ENCODE assay signal across 9 cellular contexts in genomic region chr3:172580680-172581079, GRCh38. TPM values are rescaled to one million over a fixed set of nuclear protein-coding genes. Genes with fewer than 3 reads are reported as not detected.
DNase-seq lines count a peak whose midpoint lies in the region; ATAC-seq and TF ChIP-seq lines count a peak whose summit lies in the region.
"Had no signal": no experiment of that assay in that cellular context is flagged by ENCODE, and none has a peak within 500 bp of the region (broad histone marks: within the 10 kb centered on the region; RNA-seq: fewer than 3 reads in every experiment).

No MANE protein-coding gene starts in this region.

- peak; percentile 44 for ATAC-seq in activated CD8-positive, alpha-beta memory T cell treated with anti-CD3 and anti-CD28 coated beads, Interleukin-2, amount 10 ng/mL, durations not matched to agents 7 days and 5 days
- peak; percentile 87 for ATAC-seq in HG02870 (IDR thresholded peaks at IDR 0.05; ENCODE audit: unreplicated experiment)
- ATAC-seq: esophagus mucosa had no signal

- peaks cover 2% of the 10 kb centered on the region for H3K9me3 Mint-ChIP-seq in activated CD8-positive, alpha-beta memory T cell treated with anti-CD3 and anti-CD28 coated beads, Interleukin-2, amount 10 ng/mL, durations not matched to agents 7 days and 5 days (ENCODE audit: low read depth)
- peaks cover 20% of the 10 kb centered on the region for H3K9me3 Mint-ChIP-seq in T-helper 1 cell treated with Interleukin-12 subunit alpha and Interleukin-12 subunit beta and Interleukin-4 antibody, amounts not matched to agents 30 μg/mL and 1 μg/mL, for 36 hours

- peaks cover 48% of the 10 kb centered on the region for H3K36me3 Mint-ChIP-seq in activated CD8-positive, alpha-beta memory T cell treated with anti-CD3 and anti-CD28 coated beads, Interleukin-2, amount 10 ng/mL, durations not matched to agents 7 days and 5 days
- H3K36me3 Mint-ChIP-seq in T-helper 1 cell treated with Interleukin-12 subunit alpha and Interleukin-12 subunit beta and Interleukin-4 antibody, amounts not matched to agents 30 μg/mL and 1 μg/mL, for 36 hours (ENCODE audit: low read depth): peaks cover 25% of the 10 kb centered on the region

- 89% methylated on average over 1 of the region's 1 CpG for WGBS in smooth muscle cell (ENCODE audit: low lambda C conversion rate)

- H3K4me1 Mint-ChIP-seq in activated CD8-positive, alpha-beta memory T cell treated with anti-CD3 and anti-CD28 coated beads, Interleukin-2, amount 10 ng/mL, durations not matched to agents 7 days and 5 days: peaks cover 89% of the 10 kb centered on the region
- peaks cover 89% of the 10 kb centered on the region for H3K4me1 Mint-ChIP-seq in T-helper 1 cell treated with Interleukin-12 subunit alpha and Interleukin-12 subunit beta and Interleukin-4 antibody, amounts not matched to agents 30 μg/mL and 1 μg/mL, for 36 hours (ENCODE audit: low read depth)

- H3K4me3 Mint-ChIP-seq in activated CD8-positive, alpha-beta memory T cell treated with anti-CD3 and anti-CD28 coated beads, Interleukin-2, amount 10 ng/mL, durations not matched to agents 7 days and 5 days: peak overlapping the region; percentile 56
- peak overlapping the region; percentile 77 for H3K4me3 Mint-ChIP-seq in T-helper 1 cell treated with Interleukin-12 subunit alpha and Interleukin-12 subunit beta and Interleukin-4 antibody, amounts not matched to agents 30 μg/mL and 1 μg/mL, for 36 hours

- no peaks in the 10 kb centered on the region for H3K9me3 ChIP-seq in smooth muscle cell (replicated peaks; ENCODE audit: low read depth)

- H3K27ac Mint-ChIP-seq in activated CD8-positive, alpha-beta memory T cell treated with anti-CD3 and anti-CD28 coated beads, Interleukin-2, amount 10 ng/mL, durations not matched to agents 7 days and 5 days: peak overlapping the region; percentile 85
- peak overlapping the region; percentile 92 for H3K27ac Mint-ChIP-seq in T-helper 1 cell treated with Interleukin-12 subunit alpha and Interleukin-12 subunit beta and Interleukin-4 antibody, amounts not matched to agents 30 μg/mL and 1 μg/mL, for 36 hours

- no peaks in the 10 kb centered on the region for H3K27me3 Mint-ChIP-seq in activated CD8-positive, alpha-beta memory T cell treated with anti-CD3 and anti-CD28 coated beads, Interleukin-2, amount 10 ng/mL, durations not matched to agents 7 days and 5 days
- no peaks in the 10 kb centered on the region for H3K27me3 Mint-ChIP-seq in T-helper 1 cell treated with Interleukin-12 subunit alpha and Interleukin-12 subunit beta and Interleukin-4 antibody, amounts not matched to agents 30 μg/mL and 1 μg/mL, for 36 hours (ENCODE audit: low read depth)

- no peaks in the 10 kb centered on the region for H3K4me1 ChIP-seq in smooth muscle cell (ENCODE audit: low read depth)

- H3F3A ChIP-seq in smooth muscle cell (ENCODE audit: low read depth): no peaks in the 10 kb centered on the region

- CTCF ChIA-PET in activated CD8-positive, alpha-beta memory T cell treated with anti-CD3 and anti-CD28 coated beads, Interleukin-2, amount 10 ng/mL, durations not matched to agents 7 days and 5 days (lab: Charles Lee): interaction anchor here (0.9 to 8.2 kb wide), 4 partner anchors 9 to 104 kb away, joined by 3 to 90 read pairs (median 4); no protein-coding TSS in a partner anchor

- H3K4me2 ChIP-seq in smooth muscle cell: no peak overlapping the region

- H2AFZ ChIP-seq in smooth muscle cell (ENCODE audit: low read depth): peak overlapping the region; percentile 18

- H3K79me2 ChIP-seq in smooth muscle cell (ENCODE audit: low read depth): no peaks in the 10 kb centered on the region

- H3K27ac ChIP-seq in smooth muscle cell (ENCODE audit: low read depth): no peak overlapping the region

- no peaks in the 10 kb centered on the region for H3K36me3 ChIP-seq in smooth muscle cell (ENCODE audit: low read depth)

- no peak overlapping the region for H3K9ac ChIP-seq in smooth muscle cell (ENCODE audit: low read depth)

- no peaks in the 10 kb centered on the region for H3K27me3 ChIP-seq in smooth muscle cell (ENCODE audit: low read depth)

- no peak for DNase-seq in activated CD8-positive, alpha-beta memory T cell treated with anti-CD3 and anti-CD28 coated beads, Interleukin-2, amount 10 ng/mL, durations not matched to agents 7 days and 5 days
- DNase-seq in activated CD8-positive, alpha-beta memory T cell treated with anti-CD3 and anti-CD28 coated beads, Interleukin-2, amount 50 U/mL, for 4 hours: no peak
- no peak for DNase-seq in smooth muscle cell (lab: John Stamatoyannopoulos, UW; ENCODE audit: unreplicated experiment)
- no peak for DNase-seq in kidney tubule cell (ENCODE audit: low spot score)
- DNase-seq in central memory CD4-positive, alpha-beta T cell: no peak
- DNase-seq in hippocampal formation (lab: John Stamatoyannopoulos, UW): no peak

- no peak overlapping the region for H3K4me3 ChIP-seq in smooth muscle cell

- H4K20me1 ChIP-seq in smooth muscle cell (ENCODE audit: low read depth): no peaks in the 10 kb centered on the region

- no peak for TF ChIP-seq CTCF in smooth muscle cell (IDR thresholded peaks at IDR 0.05; ENCODE audit: borderline replicate concordance, insufficient read depth, poor library complexity, severe bottlenecking)

RNA-seq across cellular contexts. Expression of gene TNFSF10, which starts 57.5 kb away (rescaled TPM):
- 100 to 1,000 TPM; 144 to 256 TPM for total RNA-seq in activated CD8-positive, alpha-beta memory T cell treated with anti-CD3 and anti-CD28 coated beads, Interleukin-2, amount 10 ng/mL, durations not matched to agents 7 days and 5 days
- 18.3 and 37.1 TPM in 2 replicates for total RNA-seq in smooth muscle cell
- polyA plus RNA-seq in smooth muscle cell: 16.4 and 22.4 TPM in 2 replicates
